Comparison of ENCODE assay signal across 1 cellular context in genomic region chr17:39863918-39864746, GRCh38.
TF ChIP-seq lines count a peak whose summit lies in the region.

Gene IKZF3, minus strand, starts transcription at chr17:39864312. Its CDS starts 186 bp downstream, at chr17:39864126.

TF ChIP-seq in HepG2, 621 proteins besides CTCF, POLR2A, EP300 and RAD21 (continued from another document and continues in another):
- TF ChIP-seq CERS6 (CRISPR knock-in tag; IDR thresholded peaks at IDR 0.05) (peak; percentile 97), CC2D1A (CRISPR knock-in tag; IDR thresholded peaks at IDR 0.05) (no peak), GMEB2 (CRISPR knock-in tag; IDR thresholded peaks at IDR 0.05; ENCODE audit: low read depth) (no peak), HMG20B (CRISPR knock-in tag; conservative IDR thresholded peaks at IDR 0.05) (peak; percentile 54; the same call in 1 of the 2 replicates), ZBTB40 (IDR thresholded peaks at IDR 0.05) (no peak), ZBTB40 (CRISPR knock-in tag; IDR thresholded peaks at IDR 0.05) (peak; percentile 90), ZNF446 (CRISPR knock-in tag; IDR thresholded peaks at IDR 0.05) (peak; percentile 94; the same call in 1 of the 2 replicates), RBFOX2 (IDR thresholded peaks at IDR 0.05; ENCODE audit: low read depth, low read length) (no peak), ZNF660 (CRISPR knock-in tag; IDR thresholded peaks at IDR 0.05; ENCODE audit: borderline replicate concordance, low read depth) (0 out of 2 replicates have a peak, but pooled peaks have one; percentile 61), MXI1 (IDR thresholded peaks at IDR 0.05; ENCODE audit: borderline replicate concordance, low read depth, low read length) (peak; percentile 62; the same call in 1 of the 3 replicates), TP53 (CRISPR knock-in tag; conservative IDR thresholded peaks at IDR 0.05) (peak; percentile 82; the same call in 1 of the 2 replicates), SIX1 (CRISPR knock-in tag; IDR thresholded peaks at IDR 0.05; ENCODE audit: borderline replicate concordance) (peak; percentile 44; the same call in 1 of the 2 replicates), ZNF513 (CRISPR knock-in tag; conservative IDR thresholded peaks at IDR 0.05) (0 out of 2 replicates have a peak, but pooled peaks have one; percentile 59), BATF2 (CRISPR knock-in tag; IDR thresholded peaks at IDR 0.05) (peak; percentile 85), RFX3 (CRISPR knock-in tag; IDR thresholded peaks at IDR 0.05) (no peak), PTBP1 (IDR thresholded peaks at IDR 0.05; ENCODE audit: low read depth, low read length, poor library complexity, severe bottlenecking) (peak; percentile 58), ZBTB1 (CRISPR knock-in tag; IDR thresholded peaks at IDR 0.05; ENCODE audit: borderline replicate concordance) (0 out of 2 replicates have a peak, but pooled peaks have one; percentile 52), MAFK (conservative IDR thresholded peaks at IDR 0.05 in 1 of 2, IDR thresholded peaks at IDR 0.05 in 1 of 2; ENCODE audit: low read length in 2 of 2) (no peak), ZNF670 (CRISPR knock-in tag; IDR thresholded peaks at IDR 0.05; ENCODE audit: borderline replicate concordance) (peak; percentile 96), SETDB1 (CRISPR knock-in tag; IDR thresholded peaks at IDR 0.05; ENCODE audit: borderline replicate concordance) (peak; percentile 84; the same call in 1 of the 2 replicates), MAZ (IDR thresholded peaks at IDR 0.05; ENCODE audit: borderline replicate concordance, low read depth, low read length) (no peak), MAZ (CRISPR knock-in tag; IDR thresholded peaks at IDR 0.05; ENCODE audit: low read depth) (peak; percentile 84), TRAFD1 (CRISPR knock-in tag; IDR thresholded peaks at IDR 0.05; ENCODE audit: borderline replicate concordance) (no peak), ZNF766 (CRISPR knock-in tag; IDR thresholded peaks at IDR 0.05; ENCODE audit: borderline replicate concordance) (peak; percentile 99), ZNF414 (CRISPR knock-in tag; IDR thresholded peaks at IDR 0.05) (peak; percentile 90; the same call in 1 of the 2 replicates), ZNF264 (CRISPR knock-in tag; IDR thresholded peaks at IDR 0.05) (peak; percentile 95), ZFY (CRISPR knock-in tag; IDR thresholded peaks at IDR 0.05) (peak; percentile 75), SRF (IDR thresholded peaks at IDR 0.05; ENCODE audit: low read depth, low read length) (no peak), TGIF2 (CRISPR knock-in tag; IDR thresholded peaks at IDR 0.05) (peak; percentile 49; the same call in 1 of the 2 replicates), ZNF350 (CRISPR knock-in tag; IDR thresholded peaks at IDR 0.05; ENCODE audit: borderline replicate concordance, low read depth) (peak; percentile 86), REST (IDR thresholded peaks at IDR 0.05; ENCODE audit: borderline replicate concordance in 1 of 2, low read depth in 1 of 2, low read length in 2 of 2) (peak in 1 of 2 experiments; percentile 33; a peak in 1 of 4 replicates), HNRNPH1 (optimal IDR thresholded peaks at IDR 0.05; ENCODE audit: low read depth, low read length) (no peak), ZBTB14 (CRISPR knock-in tag; IDR thresholded peaks at IDR 0.05) (peak; percentile 68), BRD4 (CRISPR knock-in tag; IDR thresholded peaks at IDR 0.05) (no peak)
